13 cellular contexts compared by ENCODE assay signal in genomic region chr13:41780736-41781708, GRCh38.
DNase-seq lines count a peak whose midpoint lies in the region; ATAC-seq and TF ChIP-seq lines count a peak whose summit lies in the region.
"Had no signal": no experiment of that assay in that cellular context is flagged by ENCODE, and none has a peak within 500 bp of the region (broad histone marks: within the 10 kb centered on the region; RNA-seq: fewer than 3 reads in every experiment).

No MANE protein-coding gene starts in this region.

- POLR2A ChIA-PET in A673 (lab: Charles Lee; ENCODE audit: low non-redundant PET), result no interaction called here

- no peak overlapping the region for H3K4me3 ChIP-seq in A673 (ENCODE audit: low read depth, low read length, poor library complexity, severe bottlenecking)
- peak overlapping the region in 1 of 3 donors; percentile 17 for H3K4me3 ChIP-seq in breast epithelium
- no peak overlapping the region for H3K4me3 ChIP-seq in hepatocyte

- ATAC-seq in HG02970 (IDR thresholded peaks at IDR 0.05; ENCODE audit: low FRiP score, unreplicated experiment), result no peak

- H3K4me1 ChIP-seq in A673 (ENCODE audit: insufficient read depth, low read length, poor library complexity, severe bottlenecking) (peaks cover 7% of the 10 kb centered on the region), breast epithelium (peaks cover 0 to 13% of the 10 kb centered on the region in 2 donors), hepatocyte (ENCODE audit: insufficient read depth) (peaks cover 6% of the 10 kb centered on the region)

- H3K27ac ChIP-seq in A673 (ENCODE audit: low read depth, low read length, poor library complexity, severe bottlenecking) (no peak overlapping the region), breast epithelium (peak overlapping the region; percentile 61 to 71), hepatocyte (peak overlapping the region; percentile 39)
- H3K27ac ChIP-seq: C4-2B, parathyroid adenoma had no signal

- no peaks in the 10 kb centered on the region for H3K27me3 ChIP-seq in A673 (replicated peaks; ENCODE audit: insufficient read depth, low read depth, low read length, poor library complexity)
- no peaks in the 10 kb centered on the region for H3K27me3 ChIP-seq in breast epithelium
- H3K27me3 ChIP-seq in hepatocyte, result no peaks in the 10 kb centered on the region

- H3K4me2 ChIP-seq in hepatocyte, result peak overlapping the region; percentile 59

- no peaks in the 10 kb centered on the region for H3K9me3 ChIP-seq in A673 (ENCODE audit: low read depth, low read length, poor library complexity, severe bottlenecking)
- H3K9me3 ChIP-seq in breast epithelium, result no peaks in the 10 kb centered on the region
- no peaks in the 10 kb centered on the region for H3K9me3 ChIP-seq in hepatocyte (ENCODE audit: low read depth)

- TF ChIP-seq CTCF in A673 (conservative IDR thresholded peaks at IDR 0.05; ENCODE audit: low read depth, low read length) (no peak), breast epithelium (IDR thresholded peaks at IDR 0.05) (no peak), hepatocyte (IDR thresholded peaks at IDR 0.05; ENCODE audit: poor library complexity) (no peak)

- no peaks in the 10 kb centered on the region for H3K36me3 ChIP-seq in A673 (ENCODE audit: insufficient read depth, low read length, poor library complexity, severe bottlenecking)
- H3K36me3 ChIP-seq in breast epithelium, result no peaks in the 10 kb centered on the region
- H3K36me3 ChIP-seq in hepatocyte (replicated peaks; ENCODE audit: insufficient read depth, low read depth), result no peaks in the 10 kb centered on the region

- DNase-seq in A673 (ENCODE audit: low spot score) (peak; percentile 37), HS-27A (ENCODE audit: low read depth) (peak; percentile 17), breast epithelium (ENCODE audit: low spot score in 2 of 2) (peak in 1 of 2 donors; percentile 37), hepatocyte (ENCODE audit: low spot score) (no peak), activated gamma-delta T cell treated with Interleukin-2 at 50 U/mL for 16 hours (no peak), UCSD-AML1 (lab: John Stamatoyannopoulos, UW; ENCODE audit: unreplicated experiment) (no peak)
- DNase-seq in effector CD8-positive, alpha-beta T cell (lab: John Stamatoyannopoulos, UW), result no peak
- DNase-seq: activated effector memory CD4-positive, alpha-beta T cell treated with anti-CD3 and anti-CD28 coated beads, Interleukin-2, amount 50 U/mL, for 16 hours; effector CD4-positive, alpha-beta T cell; NCI-H1436 treated with DMSO at 0.1 percent for 48 hours had no signal

- no peak overlapping the region for H2AFZ ChIP-seq in hepatocyte
- H2AFZ ChIP-seq: parathyroid adenoma had no signal

- 66% methylated on average over 5 of the region's 5 CpGs for WGBS in hepatocyte (ENCODE audit: low lambda C conversion rate, missing lambda C conversion rate)

- no peaks in the 10 kb centered on the region for H3K79me2 ChIP-seq in hepatocyte
- H3K79me2 ChIP-seq: parathyroid adenoma had no signal

- no TSS peak for BruUV-seq in A673 (replicated peaks; lab: Mats Ljungman, UMichigan)

- no peaks in the 10 kb centered on the region for H4K20me1 ChIP-seq in hepatocyte (ENCODE audit: insufficient read depth, poor library complexity, severe bottlenecking)

- no peaks in the 10 kb centered on the region for H3K9me2 ChIP-seq in hepatocyte (replicated peaks; ENCODE audit: insufficient read depth)

- intact Hi-C loops in A673 (cut with micrococcal nuclease; ENCODE audit: unreplicated experiment) (no loop called here), breast epithelium (cut with DNase I; ENCODE audit: low total_unique reads) (no loop called here)

- no peak for TF ChIP-seq POLR2A in breast epithelium (IDR thresholded peaks at IDR 0.05)

- CTCF ChIA-PET in A673 (lab: Charles Lee), result no interaction called here

Comparison
In these comparisons a context has a peak if more than half of its experiments do, and no peak if none do; other contexts are left out.
1. DNase-seq: peak in A673 (single experiment) and HS-27A (single experiment); none in hepatocyte (single experiment), activated gamma-delta T cell treated with Interleukin-2 at 50 U/mL for 16 hours (single experiment), UCSD-AML1 (single experiment) and effector CD8-positive, alpha-beta T cell (single experiment).